In the genomic region with DNA sequence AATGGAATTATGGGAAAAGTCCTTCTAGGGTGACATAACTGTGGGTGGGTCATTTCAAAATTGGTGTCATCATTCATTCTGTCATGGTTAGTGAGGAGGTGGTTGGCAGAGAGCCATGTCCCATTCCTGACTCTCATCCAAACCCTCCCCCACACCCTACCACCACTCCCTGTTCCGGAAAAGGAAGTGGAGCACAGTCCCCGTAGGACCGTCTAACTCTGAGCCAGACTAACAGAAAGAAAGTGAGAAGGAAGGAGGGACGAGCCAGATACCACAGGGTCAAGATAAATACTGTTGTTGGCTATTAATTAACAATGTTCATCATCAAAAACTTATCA, we compare ENCODE assay signal across 12 cellular contexts. TPM values are rescaled to one million over a fixed set of nuclear protein-coding genes. Genes with fewer than 3 reads are reported as not detected.
DNase-seq lines count a peak whose midpoint lies in the region; ATAC-seq and TF ChIP-seq lines count a peak whose summit lies in the region.
"Had no signal": no experiment of that assay in that cellular context is flagged by ENCODE, and none has a peak within 500 bp of the region (broad histone marks: within the 10 kb centered on the region; RNA-seq: fewer than 3 reads in every experiment).

No MANE protein-coding gene starts in this region.

- H4K20me1 ChIP-seq in HCT116 (ENCODE audit: insufficient read depth), result no peaks in the 10 kb centered on the region

- H3K79me1 ChIP-seq in trophoblast cell (ENCODE audit: low read length), result no peaks in the 10 kb centered on the region

- intact Hi-C loops in HCT116 (cut with micrococcal nuclease), result no loop called here

- H3K36me3 ChIP-seq in HCT116 (ENCODE audit: control insufficient read depth in 1 of 2, insufficient read depth in 2 of 2, low read length in 2 of 2) (no peaks in the 10 kb centered on the region), trophoblast cell (ENCODE audit: control insufficient read depth in 1 of 2, insufficient read depth in 2 of 2, low read length in 2 of 2) (no peaks in the 10 kb centered on the region)

- no peak overlapping the region for H2BK12ac ChIP-seq in trophoblast cell (ENCODE audit: low read length)

- BruUV-seq in HCT116 (replicated peaks; lab: Mats Ljungman, UMichigan), result no TSS peak

- WGBS in trophoblast cell (ENCODE audit: extremely low coverage, insufficient coverage, insufficient read length), result no CpG with 5 or more reads among the region's 4 CpGs

- CTCF ChIA-PET in HCT116 (lab: Charles Lee), result interaction anchor here (1.0 kb wide), 1 partner anchor 53 kb away, joined by 3 read pairs; no protein-coding TSS in a partner anchor

- RAD21 ChIA-PET in HCT116 (lab: Charles Lee; ENCODE audit: low non-redundant PET in 1 of 2, low total read pairs in 2 of 2, uncharacterized antibody in 2 of 2, unreplicated experiment in 2 of 2), result no interaction called here

- H3K4me3 ChIP-seq in HCT116 (replicated peaks in 1 of 2; ENCODE audit: low read depth in 1 of 2, low read length in 2 of 2), result peak overlapping the region; percentile 15 to 39; a peak in 3 of 4 replicates
- no peak overlapping the region for H3K4me3 ChIP-seq in fibroblast of the aortic adventitia (ENCODE audit: low read depth, low read length)
- H3K4me3 ChIP-seq in trophoblast cell (ENCODE audit: low read depth, low read length), result no peak overlapping the region

- H3K4me1 ChIP-seq in HCT116 (ENCODE audit: control insufficient read depth in 1 of 2, insufficient read depth in 2 of 2, low read length in 2 of 2), result peaks cover 28 to 31% of the 10 kb centered on the region in 2 experiments
- H3K4me1 ChIP-seq in trophoblast cell (ENCODE audit: control insufficient read depth in 1 of 2, insufficient read depth in 2 of 2, low read length in 2 of 2), result no peaks in the 10 kb centered on the region

- POLR2A ChIA-PET in HCT116 (lab: Charles Lee), result no interaction called here

- H2BK120ac ChIP-seq in trophoblast cell (ENCODE audit: insufficient read depth, low read length, poor library complexity), result no peak overlapping the region

- no peak overlapping the region for H2AK5ac ChIP-seq in trophoblast cell (ENCODE audit: low read length)

- no peak overlapping the region for H4K12ac ChIP-seq in trophoblast cell (ENCODE audit: low read depth, low read length)

- TF ChIP-seq CTCF in HCT116 (IDR thresholded peaks at IDR 0.05 in 2 of 3, conservative IDR thresholded peaks at IDR 0.05 in 1 of 3; ENCODE audit: borderline replicate concordance in 1 of 3, insufficient read depth in 1 of 3, low read depth in 2 of 3, low read length in 2 of 3) (no peak), fibroblast of the aortic adventitia (IDR thresholded peaks at IDR 0.05; ENCODE audit: insufficient read depth, low read length) (no peak)

- H4K8ac ChIP-seq in trophoblast cell (ENCODE audit: low read depth, low read length), result no peak overlapping the region

- no peak overlapping the region for H3K27ac ChIP-seq in HCT116 (ENCODE audit: low read depth, low read length)
- no peak overlapping the region for H3K27ac ChIP-seq in trophoblast cell (ENCODE audit: low read depth, low read length)

- DNase-seq in HCT116 (ENCODE audit: low read depth, low spot score) (peak; percentile 82), RPMI7951 (ENCODE audit: low read depth) (peak; percentile 79), fibroblast of the aortic adventitia (ENCODE audit: low read depth) (peak; percentile 73), renal cortical epithelial cell (ENCODE audit: low read depth) (peak; percentile 78), RPMI8226 (no peak), trophoblast cell (no peak), amniotic stem cell (lab: John Stamatoyannopoulos, UW) (no peak)
- DNase-seq: activated B cell treated with CpG ODN at 0.5 μM for 24 hours; activated naive CD8-positive, alpha-beta T cell treated with anti-CD3 and anti-CD28 coated beads, Interleukin-2, amount 10 ng/mL, durations not matched to agents 7 days and 5 days; NCI-H524 had no signal

- no peak overlapping the region for H3K14ac ChIP-seq in trophoblast cell (ENCODE audit: low read length)

- no peak overlapping the region for H3K4ac ChIP-seq in trophoblast cell (ENCODE audit: low read depth, low read length)

- no peaks in the 10 kb centered on the region for H3K9me2 ChIP-seq in HCT116 (ENCODE audit: insufficient read depth)

- peak; percentile 80 for ATAC-seq in HCT116
- ATAC-seq in HG03460 (IDR thresholded peaks at IDR 0.05; ENCODE audit: unreplicated experiment), result no peak

- H3K9me3 ChIP-seq in HCT116 (ENCODE audit: control insufficient read depth in 1 of 2, insufficient read depth in 1 of 2, low read depth in 1 of 2, low read length in 2 of 2) (no peaks in the 10 kb centered on the region), trophoblast cell (ENCODE audit: insufficient read depth, low read depth, low read length) (peaks cover 2% of the 10 kb centered on the region)

- H3K18ac ChIP-seq in trophoblast cell (ENCODE audit: low read length), result no peak overlapping the region

- peak overlapping the region; percentile 10 for H2AFZ ChIP-seq in HCT116 (ENCODE audit: low read depth, low read length, poor library complexity, severe bottlenecking)
- H2AFZ ChIP-seq in trophoblast cell (ENCODE audit: insufficient read depth, low read length, poor library complexity), result no peak overlapping the region

- no peak for TF ChIP-seq POLR2A in HCT116 (IDR thresholded peaks at IDR 0.05; ENCODE audit: borderline replicate concordance, extremely low read depth, insufficient read depth, insufficient read length)

- peak overlapping the region; percentile 74 for H3K4me2 ChIP-seq in HCT116 (ENCODE audit: low read length)
- H3K4me2 ChIP-seq in trophoblast cell (ENCODE audit: low read length), result no peak overlapping the region

- H3K79me2 ChIP-seq in HCT116 (ENCODE audit: insufficient read depth, low read length), result no peaks in the 10 kb centered on the region
- no peaks in the 10 kb centered on the region for H3K79me2 ChIP-seq in trophoblast cell (ENCODE audit: control insufficient read depth, insufficient read depth, low read length, poor library complexity)

- H3K27me3 ChIP-seq in HCT116 (ENCODE audit: insufficient read depth, low read length) (no peaks in the 10 kb centered on the region), trophoblast cell (ENCODE audit: insufficient read depth, low read length) (no peaks in the 10 kb centered on the region)

- no peak overlapping the region for H4K91ac ChIP-seq in trophoblast cell (ENCODE audit: low read depth, low read length)

- TF ChIP-seq RAD21 in HCT116 (IDR thresholded peaks at IDR 0.05; ENCODE audit: low read depth), result no peak

- no peak overlapping the region for H3K23ac ChIP-seq in trophoblast cell (ENCODE audit: low read length)

- no peak overlapping the region for H2BK5ac ChIP-seq in trophoblast cell (ENCODE audit: low read depth, low read length, poor library complexity)

- H3K9ac ChIP-seq in HCT116 (ENCODE audit: low read length), result no peak overlapping the region
- H3K9ac ChIP-seq in trophoblast cell (ENCODE audit: low read length), result no peak overlapping the region

TF ChIP-seq in HCT116, 20 proteins besides CTCF, POLR2A, EP300 and RAD21 (continues in another document):
- TF ChIP-seq FOSL1 (IDR thresholded peaks at IDR 0.05; ENCODE audit: low read depth) (0 out of 2 replicates have a peak, but pooled peaks have one; percentile 11), SP1 (IDR thresholded peaks at IDR 0.05; ENCODE audit: low read depth) (peak; percentile 69), POLR2AphosphoS5 (IDR thresholded peaks at IDR 0.05; ENCODE audit: low read depth, low read length) (peak; percentile 53; the same call in 1 of the 2 replicates), TCF7L2 (IDR thresholded peaks at IDR 0.05; ENCODE audit: borderline replicate concordance, extremely low read depth, insufficient read depth, insufficient read length) (no peak), EZH2 (IDR thresholded peaks at IDR 0.05) (no peak)

RNA-seq across cellular contexts. Expression of a gene that starts 4.8 kb away (rescaled TPM):
- total RNA-seq in HCT116 (2021; ENCODE audit: unreplicated experiment), result 0.98 TPM
- polyA plus RNA-seq in HCT116 (2012), result 0.42 and 0.75 TPM in 2 replicates
- not detected in 2 replicates for total RNA-seq in RPMI7951 (2014; rRNA removed; shearing (Covaris generic))
- total RNA-seq in fibroblast of the aortic adventitia (ENCODE audit: low replicate concordance), result not detected in 2 replicates
- under 0.01 TPM in 1 of 2 replicates, not detected in the other for total RNA-seq in renal cortical epithelial cell
- not detected in 2 replicates for polyA plus RNA-seq in trophoblast cell (2013)
- total RNA-seq: activated B cell treated with CpG ODN at 0.5 μM for 24 hours; activated naive CD8-positive, alpha-beta T cell treated with anti-CD3 and anti-CD28 coated beads, Interleukin-2, amount 10 ng/mL, durations not matched to agents 7 days and 5 days had no signal
- polyA plus RNA-seq: neural cell had no signal

RNA-seq across cellular contexts. Expression of a gene that starts 7.1 kb away (rescaled TPM):
- total RNA-seq in HCT116 (2021; ENCODE audit: unreplicated experiment), result 6.5 TPM
- polyA plus RNA-seq in HCT116 (2012), result 3.1 and 5.2 TPM in 2 replicates
- not detected in 2 replicates for total RNA-seq in RPMI7951 (2014; rRNA removed; shearing (Covaris generic))
- not detected in 2 replicates for total RNA-seq in fibroblast of the aortic adventitia (ENCODE audit: low replicate concordance)
- total RNA-seq in renal cortical epithelial cell, result 0.17 TPM in 1 of 2 replicates, not detected in the other
- polyA plus RNA-seq in trophoblast cell (2013), result not detected in 2 replicates
- total RNA-seq: activated B cell treated with CpG ODN at 0.5 μM for 24 hours; activated naive CD8-positive, alpha-beta T cell treated with anti-CD3 and anti-CD28 coated beads, Interleukin-2, amount 10 ng/mL, durations not matched to agents 7 days and 5 days had no signal
- polyA plus RNA-seq: neural cell had no signal

RNA-seq across cellular contexts. Expression of a gene that starts 20.3 kb away (rescaled TPM):
- total RNA-seq in HCT116 (2021; ENCODE audit: unreplicated experiment), result not detected
- polyA plus RNA-seq in HCT116 (2012), result 0.04 TPM in 1 of 2 replicates, not detected in the other
- total RNA-seq in RPMI7951 (2014; rRNA removed; shearing (Covaris generic)), result not detected in 2 replicates
- not detected in 2 replicates for total RNA-seq in fibroblast of the aortic adventitia (ENCODE audit: low replicate concordance)
- not detected in 2 replicates for total RNA-seq in renal cortical epithelial cell
- polyA plus RNA-seq in trophoblast cell (2013), result not detected in 2 replicates
- total RNA-seq: activated B cell treated with CpG ODN at 0.5 μM for 24 hours; activated naive CD8-positive, alpha-beta T cell treated with anti-CD3 and anti-CD28 coated beads, Interleukin-2, amount 10 ng/mL, durations not matched to agents 7 days and 5 days had no signal
- polyA plus RNA-seq: neural cell had no signal

RNA-seq across cellular contexts. Expression of a gene that starts 43.3 kb away (rescaled TPM):
- not detected for total RNA-seq in HCT116 (2021; ENCODE audit: unreplicated experiment)
- 0.11 and 0.36 TPM in 2 replicates for polyA plus RNA-seq in HCT116 (2012)
- not detected in 2 replicates for total RNA-seq in RPMI7951 (2014; rRNA removed; shearing (Covaris generic))
- total RNA-seq in fibroblast of the aortic adventitia (ENCODE audit: low replicate concordance), result not detected in 2 replicates
- not detected in 2 replicates for total RNA-seq in renal cortical epithelial cell
- polyA plus RNA-seq in trophoblast cell (2013), result not detected in 2 replicates
- total RNA-seq: activated B cell treated with CpG ODN at 0.5 μM for 24 hours; activated naive CD8-positive, alpha-beta T cell treated with anti-CD3 and anti-CD28 coated beads, Interleukin-2, amount 10 ng/mL, durations not matched to agents 7 days and 5 days had no signal
- polyA plus RNA-seq: neural cell had no signal

RNA-seq across cellular contexts. Expression of a gene that starts 57.0 kb away (rescaled TPM):
- 32.2 TPM for total RNA-seq in HCT116 (2021; ENCODE audit: unreplicated experiment)
- polyA plus RNA-seq in HCT116 (2012), result 26.2 and 27.9 TPM in 2 replicates
- 32.3 and 36.4 TPM in 2 replicates for total RNA-seq in RPMI7951 (2014; rRNA removed; shearing (Covaris generic))
- total RNA-seq in fibroblast of the aortic adventitia (ENCODE audit: low replicate concordance), result 32.4 and 41.9 TPM in 2 replicates
- total RNA-seq in renal cortical epithelial cell, result 23.4 and 45.6 TPM in 2 replicates
- 22.7 and 23.3 TPM in 2 replicates for polyA plus RNA-seq in trophoblast cell (2013)

Comparison
In these comparisons a context has a peak if more than half of its experiments do, and no peak if none do; other contexts are left out.
1. DNase-seq: peak in HCT116 (single experiment), RPMI7951 (single experiment), fibroblast of the aortic adventitia (single experiment) and renal cortical epithelial cell (single experiment); none in RPMI8226 (single experiment), trophoblast cell (0 of 2) and amniotic stem cell (single experiment).
2. H3K4me3 ChIP-seq: peak in HCT116 (2 of 2); none in fibroblast of the aortic adventitia (single experiment) and trophoblast cell (single experiment).